In the genomic region with DNA sequence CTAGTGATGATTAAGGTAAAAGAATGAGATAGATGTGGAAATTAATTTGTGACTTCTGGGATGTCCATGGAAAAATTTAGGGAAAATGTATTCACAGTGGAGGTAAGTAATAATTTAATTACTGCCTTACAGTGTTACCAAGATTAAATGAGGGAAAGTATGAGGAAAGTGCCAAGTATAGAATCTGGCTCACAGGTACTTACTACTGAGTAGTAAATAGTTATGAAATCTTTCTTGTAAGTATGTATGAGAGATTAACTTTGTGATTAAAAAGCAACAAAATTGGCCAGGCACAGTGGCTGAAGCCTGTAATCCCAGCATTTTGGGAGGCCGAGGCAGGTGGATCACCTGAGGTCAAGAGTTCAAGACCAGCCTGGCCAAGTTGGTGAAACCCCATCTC, we compare ENCODE assay signal across 20 cellular contexts.
"Had no signal": no experiment of that assay in that cellular context is flagged by ENCODE, and none has a peak within 500 bp of the region (broad histone marks: within the 10 kb centered on the region; RNA-seq: fewer than 3 reads in every experiment).

No MANE protein-coding gene starts in this region.

- H3K9me3 ChIP-seq: tibial artery had no signal

- H3K27me3 ChIP-seq: foreskin keratinocyte, hepatocyte, pancreas, tibial artery had no signal

- H3K27ac ChIP-seq: foreskin keratinocyte, hepatocyte, pancreas, tibial artery had no signal

- ATAC-seq: activated CD8-positive, alpha-beta T cell treated with anti-CD3 and anti-CD28 coated beads for 36 hours; activated naive CD8-positive, alpha-beta T cell treated with anti-CD3 and anti-CD28 coated beads, Interleukin-2, amount 50 U/mL, for 24 hours; foreskin keratinocyte; left lobe of liver; natural killer cell; pancreas; right cardiac atrium had no signal

- H2AFZ ChIP-seq: hepatocyte had no signal

- H3K4me3 ChIP-seq: hepatocyte, lung, pancreas, tibial artery had no signal

- FAIRE-seq: urothelium cell line had no signal

- H3K36me3 ChIP-seq: pancreas had no signal

- H3K4me2 ChIP-seq: hepatocyte had no signal

- DNase-seq: activated B cell treated with CpG ODN at 0.5 μM for 24 hours; activated CD4-positive, alpha-beta T cell treated with anti-CD3 and anti-CD28 coated beads, Interleukin-2, amount 10 ng/mL, durations not matched to agents 7 days and 5 days; activated CD8-positive, alpha-beta T cell treated with anti-CD3 and anti-CD28 coated beads for 36 hours; activated gamma-delta T cell; activated naive CD4-positive, alpha-beta T cell treated with anti-CD3 and anti-CD28 coated beads, Interleukin-2, amount 50 U/mL, for 16 hours; activated naive CD8-positive, alpha-beta T cell treated with anti-CD3 and anti-CD28 coated beads, Interleukin-2, amount 50 U/mL, for 24 hours; effector CD4-positive, alpha-beta T cell; foreskin keratinocyte; immature natural killer cell; midbrain; natural killer cell; pancreas; right cardiac atrium; stimulated activated CD4-positive, alpha-beta T cell treated with anti-CD3 and anti-CD28 coated beads, Interleukin-1b, Interleukin-23, amount 100 ng/mL, for 48 hours; substantia nigra; tibial artery had no signal
